Comparison of ENCODE assay signal across 11 cellular contexts in genomic region chr5:172683696-172684464, GRCh38. TPM values are rescaled to one million over a fixed set of nuclear protein-coding genes. Genes with fewer than 3 reads are reported as not detected.
DNase-seq lines count a peak whose midpoint lies in the region; ATAC-seq and TF ChIP-seq lines count a peak whose summit lies in the region.
"Had no signal": no experiment of that assay in that cellular context is flagged by ENCODE, and none has a peak within 500 bp of the region (broad histone marks: within the 10 kb centered on the region; RNA-seq: fewer than 3 reads in every experiment).

No MANE protein-coding gene starts in this region.

- H3K4me3 ChIP-seq in lower leg skin (ENCODE audit: low read depth, poor library complexity, severe bottlenecking), result no peak overlapping the region

- H3K4me3 Mint-ChIP-seq in T-helper 1 cell treated with Interleukin-12 subunit alpha and Interleukin-12 subunit beta and Interleukin-4 antibody, amounts not matched to agents 30 μg/mL and 1 μg/mL, for 36 hours, result peak overlapping the region; percentile 42
- H3K4me3 Mint-ChIP-seq: brain had no signal

- H3K4me1 Mint-ChIP-seq in T-helper 1 cell treated with Interleukin-12 subunit alpha and Interleukin-12 subunit beta and Interleukin-4 antibody, amounts not matched to agents 30 μg/mL and 1 μg/mL, for 36 hours (ENCODE audit: low read depth), result peaks cover 6% of the 10 kb centered on the region

- no peak for TF ChIP-seq POLR2A in lower leg skin (IDR thresholded peaks at IDR 0.05)

- intact Hi-C loops in lower leg skin (cut with DNase I; ENCODE audit: low total_unique reads), result no loop called here

- DNase-seq in activated T-helper 9 cell treated with anti-CD3 and anti-CD28 coated beads, Interleukin-2, amount 50 U/mL, for 16 hours (ENCODE audit: low read depth), result peak; percentile 45
- DNase-seq in left lobe of liver (ENCODE audit: low spot score) (no peak), NCI-H1105 treated with DMSO at 0.1 percent for 48 hours (lab: John Stamatoyannopoulos, UW) (no peak), NCI-H82 (lab: John Stamatoyannopoulos, UW) (no peak), lower leg skin (ENCODE audit: low spot score in 2 of 2) (no peak)
- DNase-seq in stimulated activated CD8-positive, alpha-beta memory T cell treated with anti-CD3 and anti-CD28 coated beads, Interleukin-15, amount 100 ng/mL, for 4 hours (ENCODE audit: low read depth in 2 of 2), result peak; percentile 20 to 35
- DNase-seq: mammary epithelial cell, NCI-H526 had no signal

- H3K9me3 Mint-ChIP-seq in T-helper 1 cell treated with Interleukin-12 subunit alpha and Interleukin-12 subunit beta and Interleukin-4 antibody, amounts not matched to agents 30 μg/mL and 1 μg/mL, for 36 hours, result no peaks in the 10 kb centered on the region

- no peaks in the 10 kb centered on the region for H3K36me3 Mint-ChIP-seq in T-helper 1 cell treated with Interleukin-12 subunit alpha and Interleukin-12 subunit beta and Interleukin-4 antibody, amounts not matched to agents 30 μg/mL and 1 μg/mL, for 36 hours (ENCODE audit: low read depth)

- ATAC-seq in left lobe of liver (peak; percentile 23), HG03139 (IDR thresholded peaks at IDR 0.05; ENCODE audit: unreplicated experiment) (no peak)

- TF ChIP-seq CTCF in lower leg skin (IDR thresholded peaks at IDR 0.05), result no peak

- peaks cover 19% of the 10 kb centered on the region for H3K27me3 Mint-ChIP-seq in T-helper 1 cell treated with Interleukin-12 subunit alpha and Interleukin-12 subunit beta and Interleukin-4 antibody, amounts not matched to agents 30 μg/mL and 1 μg/mL, for 36 hours (ENCODE audit: low read depth)
- H3K27me3 Mint-ChIP-seq: brain had no signal

- H3K27ac Mint-ChIP-seq in T-helper 1 cell treated with Interleukin-12 subunit alpha and Interleukin-12 subunit beta and Interleukin-4 antibody, amounts not matched to agents 30 μg/mL and 1 μg/mL, for 36 hours, result no peak overlapping the region
- H3K27ac Mint-ChIP-seq: brain had no signal

- 64% methylated on average over 82 to 116 of the region's 116 CpGs for WGBS in lower leg skin, 2 donors

RNA-seq across cellular contexts. Expression of gene NEURL1B, which starts 42.8 kb away (rescaled TPM):
- 9.5 TPM for total RNA-seq in left lobe of liver
- total RNA-seq in lower leg skin, result 10 to 100 TPM; 12.5 to 34.8 (median 20.9) TPM

Comparison
In these comparisons a context has a peak if more than half of its experiments do, and no peak if none do; other contexts are left out.
1. DNase-seq: peak in activated T-helper 9 cell treated with anti-CD3 and anti-CD28 coated beads, Interleukin-2, amount 50 U/mL, for 16 hours (single experiment) and stimulated activated CD8-positive, alpha-beta memory T cell treated with anti-CD3 and anti-CD28 coated beads, Interleukin-15, amount 100 ng/mL, for 4 hours (2 of 2); none in left lobe of liver (single experiment), NCI-H1105 treated with DMSO at 0.1 percent for 48 hours (single experiment), NCI-H82 (single experiment) and lower leg skin (0 of 2).